In genomic region chr14:44700694-44701093, GRCh38 we compare ENCODE assay signal across 25 cellular contexts.
"Had no signal": no experiment of that assay in that cellular context is flagged by ENCODE, and none has a peak within 500 bp of the region (broad histone marks: within the 10 kb centered on the region; RNA-seq: fewer than 3 reads in every experiment).

No MANE protein-coding gene starts in this region.

- H3K36me3 ChIP-seq: esophagus muscularis mucosa, heart right ventricle, left ventricle myocardium inferior, right atrium auricular region, suprapubic skin, tibial artery, upper lobe of right lung had no signal

- H3K9me3 Mint-ChIP-seq: central memory CD8-positive, alpha-beta T cell had no signal

- H3K79me2 ChIP-seq: parathyroid adenoma had no signal

- DNase-seq: activated B cell treated with CpG ODN at 0.5 μM for 24 hours; activated CD4-positive, alpha-beta T cell treated with anti-CD3 and anti-CD28 coated beads, Interleukin-2, amount 50 U/mL, for 1 hour; activated naive CD4-positive, alpha-beta T cell; activated T-cell treated with anti-CD3 and anti-CD28 coated beads for 4 hours; activated T-cell treated with anti-CD3 and anti-CD28 coated beads, Interleukin-2, amount 50 U/mL, for 72 hours; heart right ventricle; left ventricle myocardium inferior; occipital lobe; psoas muscle; stimulated activated CD4-positive, alpha-beta T cell treated with anti-CD3 and anti-CD28 coated beads, Interleukin-15, amount 100 ng/mL, for 24 hours; stimulated activated CD4-positive, alpha-beta T cell treated with anti-CD3 and anti-CD28 coated beads, Interleukin-2, amount 100 ng/mL, for 24 hours; stimulated activated naive CD4-positive, alpha-beta T cell; T-helper 17 cell; tibial artery; upper lobe of right lung had no signal

- H3K36me3 Mint-ChIP-seq: activated naive CD4-positive, alpha-beta T cell treated with anti-CD3 and anti-CD28 coated beads, Interleukin-2, amount 50 U/mL, for 72 hours had no signal

- H3K27me3 Mint-ChIP-seq: activated B cell treated with CpG ODN at 0.5 μM for 24 hours; central memory CD8-positive, alpha-beta T cell; dendritic cell treated with granulocyte-macrophage colony-stimulating factor and Interleukin-4, amounts not matched to agents 40 ng/mL and 50 ng/mL, for 4 days; T-helper 17 cell had no signal

- H3K27ac Mint-ChIP-seq: activated B cell treated with CpG ODN at 0.5 μM for 24 hours; activated naive CD4-positive, alpha-beta T cell treated with anti-CD3 and anti-CD28 coated beads, Interleukin-2, amount 50 U/mL, for 72 hours; activated T-cell treated with anti-CD3 and anti-CD28 coated beads, Interleukin-2, amount 50 U/mL, for 72 hours; dendritic cell treated with granulocyte-macrophage colony-stimulating factor and Interleukin-4, amounts not matched to agents 40 ng/mL and 50 ng/mL, for 4 days; T-helper 17 cell had no signal

- H3K9me3 ChIP-seq: psoas muscle, suprapubic skin had no signal

- H3K4me1 Mint-ChIP-seq: activated B cell treated with CpG ODN at 0.5 μM for 24 hours; central memory CD8-positive, alpha-beta T cell; neural crest cell; T-helper 17 cell had no signal

- H3K27me3 ChIP-seq: esophagus muscularis mucosa, foreskin keratinocyte, heart right ventricle, right atrium auricular region, suprapubic skin, tibial artery, upper lobe of right lung had no signal

- ATAC-seq: activated naive CD4-positive, alpha-beta T cell treated with anti-CD3 and anti-CD28 coated beads, Interleukin-2, amount 50 U/mL, for 72 hours; activated T-cell treated with anti-CD3 and anti-CD28 coated beads, Interleukin-2, amount 50 U/mL, for 72 hours; foreskin keratinocyte; heart right ventricle; psoas muscle; T-helper 17 cell had no signal

- H3K4me3 Mint-ChIP-seq: activated B cell treated with CpG ODN at 0.5 μM for 24 hours; activated T-cell treated with anti-CD3 and anti-CD28 coated beads, Interleukin-2, amount 50 U/mL, for 72 hours; central memory CD8-positive, alpha-beta T cell; dendritic cell treated with granulocyte-macrophage colony-stimulating factor and Interleukin-4, amounts not matched to agents 40 ng/mL and 50 ng/mL, for 4 days; neural crest cell; T-helper 17 cell had no signal

- H3K4me3 ChIP-seq: esophagus muscularis mucosa, heart right ventricle, left ventricle myocardium inferior, lung, psoas muscle, right atrium auricular region, suprapubic skin, tibial artery, upper lobe of right lung had no signal

- H3K27ac ChIP-seq: esophagus muscularis mucosa, foreskin keratinocyte, heart right ventricle, left ventricle myocardium inferior, parathyroid adenoma, psoas muscle, right atrium auricular region, suprapubic skin, tibial artery, upper lobe of right lung had no signal

- H3K9ac ChIP-seq: parathyroid adenoma had no signal

- H2AFZ ChIP-seq: parathyroid adenoma had no signal

- H3K4me1 ChIP-seq: esophagus muscularis mucosa, foreskin keratinocyte, heart right ventricle, left ventricle myocardium inferior, parathyroid adenoma, psoas muscle, right atrium auricular region, suprapubic skin, tibial artery, upper lobe of right lung had no signal
